ENCODE assay signal across 1 cellular context in the genomic region with DNA sequence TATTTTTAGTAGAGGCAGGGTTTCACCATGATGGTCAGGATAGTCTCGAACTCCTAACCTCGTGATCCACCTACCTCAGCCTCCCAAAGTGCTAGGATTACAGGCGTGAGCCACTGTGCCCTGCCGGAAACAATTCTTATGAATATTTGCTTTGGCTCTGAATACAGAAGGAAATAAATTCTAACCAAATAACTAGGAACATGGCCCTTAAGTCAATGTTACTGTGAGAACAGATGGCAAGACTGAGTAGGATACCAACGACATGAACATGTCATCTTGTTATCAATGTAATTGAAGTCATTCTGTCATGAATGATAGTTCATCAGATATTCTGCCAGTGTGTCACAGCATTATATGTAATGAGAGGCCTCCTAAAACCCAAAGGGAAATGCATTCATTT.
TF ChIP-seq lines count a peak whose summit lies in the region.

No MANE protein-coding gene starts in this region.

TF ChIP-seq in WTC11, 78 proteins besides CTCF, POLR2A, EP300 and RAD21 (continued from another document):
- TF ChIP-seq, protein P1, sequence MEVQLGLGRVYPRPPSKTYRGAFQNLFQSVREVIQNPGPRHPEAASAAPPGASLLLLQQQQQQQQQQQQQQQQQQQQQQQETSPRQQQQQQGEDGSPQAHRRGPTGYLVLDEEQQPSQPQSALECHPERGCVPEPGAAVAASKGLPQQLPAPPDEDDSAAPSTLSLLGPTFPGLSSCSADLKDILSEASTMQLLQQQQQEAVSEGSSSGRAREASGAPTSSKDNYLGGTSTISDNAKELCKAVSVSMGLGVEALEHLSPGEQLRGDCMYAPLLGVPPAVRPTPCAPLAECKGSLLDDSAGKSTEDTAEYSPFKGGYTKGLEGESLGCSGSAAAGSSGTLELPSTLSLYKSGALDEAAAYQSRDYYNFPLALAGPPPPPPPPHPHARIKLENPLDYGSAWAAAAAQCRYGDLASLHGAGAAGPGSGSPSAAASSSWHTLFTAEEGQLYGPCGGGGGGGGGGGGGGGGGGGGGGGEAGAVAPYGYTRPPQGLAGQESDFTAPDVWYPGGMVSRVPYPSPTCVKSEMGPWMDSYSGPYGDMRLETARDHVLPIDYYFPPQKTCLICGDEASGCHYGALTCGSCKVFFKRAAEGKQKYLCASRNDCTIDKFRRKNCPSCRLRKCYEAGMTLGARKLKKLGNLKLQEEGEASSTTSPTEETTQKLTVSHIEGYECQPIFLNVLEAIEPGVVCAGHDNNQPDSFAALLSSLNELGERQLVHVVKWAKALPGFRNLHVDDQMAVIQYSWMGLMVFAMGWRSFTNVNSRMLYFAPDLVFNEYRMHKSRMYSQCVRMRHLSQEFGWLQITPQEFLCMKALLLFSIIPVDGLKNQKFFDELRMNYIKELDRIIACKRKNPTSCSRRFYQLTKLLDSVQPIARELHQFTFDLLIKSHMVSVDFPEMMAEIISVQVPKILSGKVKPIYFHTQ (CRISPR knock-in tag; IDR thresholded peaks at IDR 0.05), result no peak
- no peak for TF ChIP-seq ZNF423 (CRISPR knock-in tag; IDR thresholded peaks at IDR 0.05)
- TF ChIP-seq, protein P2, sequence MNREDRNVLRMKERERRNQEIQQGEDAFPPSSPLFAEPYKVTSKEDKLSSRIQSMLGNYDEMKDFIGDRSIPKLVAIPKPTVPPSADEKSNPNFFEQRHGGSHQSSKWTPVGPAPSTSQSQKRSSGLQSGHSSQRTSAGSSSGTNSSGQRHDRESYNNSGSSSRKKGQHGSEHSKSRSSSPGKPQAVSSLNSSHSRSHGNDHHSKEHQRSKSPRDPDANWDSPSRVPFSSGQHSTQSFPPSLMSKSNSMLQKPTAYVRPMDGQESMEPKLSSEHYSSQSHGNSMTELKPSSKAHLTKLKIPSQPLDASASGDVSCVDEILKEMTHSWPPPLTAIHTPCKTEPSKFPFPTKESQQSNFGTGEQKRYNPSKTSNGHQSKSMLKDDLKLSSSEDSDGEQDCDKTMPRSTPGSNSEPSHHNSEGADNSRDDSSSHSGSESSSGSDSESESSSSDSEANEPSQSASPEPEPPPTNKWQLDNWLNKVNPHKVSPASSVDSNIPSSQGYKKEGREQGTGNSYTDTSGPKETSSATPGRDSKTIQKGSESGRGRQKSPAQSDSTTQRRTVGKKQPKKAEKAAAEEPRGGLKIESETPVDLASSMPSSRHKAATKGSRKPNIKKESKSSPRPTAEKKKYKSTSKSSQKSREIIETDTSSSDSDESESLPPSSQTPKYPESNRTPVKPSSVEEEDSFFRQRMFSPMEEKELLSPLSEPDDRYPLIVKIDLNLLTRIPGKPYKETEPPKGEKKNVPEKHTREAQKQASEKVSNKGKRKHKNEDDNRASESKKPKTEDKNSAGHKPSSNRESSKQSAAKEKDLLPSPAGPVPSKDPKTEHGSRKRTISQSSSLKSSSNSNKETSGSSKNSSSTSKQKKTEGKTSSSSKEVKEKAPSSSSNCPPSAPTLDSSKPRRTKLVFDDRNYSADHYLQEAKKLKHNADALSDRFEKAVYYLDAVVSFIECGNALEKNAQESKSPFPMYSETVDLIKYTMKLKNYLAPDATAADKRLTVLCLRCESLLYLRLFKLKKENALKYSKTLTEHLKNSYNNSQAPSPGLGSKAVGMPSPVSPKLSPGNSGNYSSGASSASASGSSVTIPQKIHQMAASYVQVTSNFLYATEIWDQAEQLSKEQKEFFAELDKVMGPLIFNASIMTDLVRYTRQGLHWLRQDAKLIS (CRISPR knock-in tag; IDR thresholded peaks at IDR 0.05; ENCODE audit: borderline replicate concordance), result no peak
- TF ChIP-seq, protein P3, sequence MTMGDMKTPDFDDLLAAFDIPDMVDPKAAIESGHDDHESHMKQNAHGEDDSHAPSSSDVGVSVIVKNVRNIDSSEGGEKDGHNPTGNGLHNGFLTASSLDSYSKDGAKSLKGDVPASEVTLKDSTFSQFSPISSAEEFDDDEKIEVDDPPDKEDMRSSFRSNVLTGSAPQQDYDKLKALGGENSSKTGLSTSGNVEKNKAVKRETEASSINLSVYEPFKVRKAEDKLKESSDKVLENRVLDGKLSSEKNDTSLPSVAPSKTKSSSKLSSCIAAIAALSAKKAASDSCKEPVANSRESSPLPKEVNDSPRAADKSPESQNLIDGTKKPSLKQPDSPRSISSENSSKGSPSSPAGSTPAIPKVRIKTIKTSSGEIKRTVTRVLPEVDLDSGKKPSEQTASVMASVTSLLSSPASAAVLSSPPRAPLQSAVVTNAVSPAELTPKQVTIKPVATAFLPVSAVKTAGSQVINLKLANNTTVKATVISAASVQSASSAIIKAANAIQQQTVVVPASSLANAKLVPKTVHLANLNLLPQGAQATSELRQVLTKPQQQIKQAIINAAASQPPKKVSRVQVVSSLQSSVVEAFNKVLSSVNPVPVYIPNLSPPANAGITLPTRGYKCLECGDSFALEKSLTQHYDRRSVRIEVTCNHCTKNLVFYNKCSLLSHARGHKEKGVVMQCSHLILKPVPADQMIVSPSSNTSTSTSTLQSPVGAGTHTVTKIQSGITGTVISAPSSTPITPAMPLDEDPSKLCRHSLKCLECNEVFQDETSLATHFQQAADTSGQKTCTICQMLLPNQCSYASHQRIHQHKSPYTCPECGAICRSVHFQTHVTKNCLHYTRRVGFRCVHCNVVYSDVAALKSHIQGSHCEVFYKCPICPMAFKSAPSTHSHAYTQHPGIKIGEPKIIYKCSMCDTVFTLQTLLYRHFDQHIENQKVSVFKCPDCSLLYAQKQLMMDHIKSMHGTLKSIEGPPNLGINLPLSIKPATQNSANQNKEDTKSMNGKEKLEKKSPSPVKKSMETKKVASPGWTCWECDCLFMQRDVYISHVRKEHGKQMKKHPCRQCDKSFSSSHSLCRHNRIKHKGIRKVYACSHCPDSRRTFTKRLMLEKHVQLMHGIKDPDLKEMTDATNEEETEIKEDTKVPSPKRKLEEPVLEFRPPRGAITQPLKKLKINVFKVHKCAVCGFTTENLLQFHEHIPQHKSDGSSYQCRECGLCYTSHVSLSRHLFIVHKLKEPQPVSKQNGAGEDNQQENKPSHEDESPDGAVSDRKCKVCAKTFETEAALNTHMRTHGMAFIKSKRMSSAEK (CRISPR knock-in tag; IDR thresholded peaks at IDR 0.05; ENCODE audit: borderline replicate concordance), result no peak
- TF ChIP-seq, protein P4, sequence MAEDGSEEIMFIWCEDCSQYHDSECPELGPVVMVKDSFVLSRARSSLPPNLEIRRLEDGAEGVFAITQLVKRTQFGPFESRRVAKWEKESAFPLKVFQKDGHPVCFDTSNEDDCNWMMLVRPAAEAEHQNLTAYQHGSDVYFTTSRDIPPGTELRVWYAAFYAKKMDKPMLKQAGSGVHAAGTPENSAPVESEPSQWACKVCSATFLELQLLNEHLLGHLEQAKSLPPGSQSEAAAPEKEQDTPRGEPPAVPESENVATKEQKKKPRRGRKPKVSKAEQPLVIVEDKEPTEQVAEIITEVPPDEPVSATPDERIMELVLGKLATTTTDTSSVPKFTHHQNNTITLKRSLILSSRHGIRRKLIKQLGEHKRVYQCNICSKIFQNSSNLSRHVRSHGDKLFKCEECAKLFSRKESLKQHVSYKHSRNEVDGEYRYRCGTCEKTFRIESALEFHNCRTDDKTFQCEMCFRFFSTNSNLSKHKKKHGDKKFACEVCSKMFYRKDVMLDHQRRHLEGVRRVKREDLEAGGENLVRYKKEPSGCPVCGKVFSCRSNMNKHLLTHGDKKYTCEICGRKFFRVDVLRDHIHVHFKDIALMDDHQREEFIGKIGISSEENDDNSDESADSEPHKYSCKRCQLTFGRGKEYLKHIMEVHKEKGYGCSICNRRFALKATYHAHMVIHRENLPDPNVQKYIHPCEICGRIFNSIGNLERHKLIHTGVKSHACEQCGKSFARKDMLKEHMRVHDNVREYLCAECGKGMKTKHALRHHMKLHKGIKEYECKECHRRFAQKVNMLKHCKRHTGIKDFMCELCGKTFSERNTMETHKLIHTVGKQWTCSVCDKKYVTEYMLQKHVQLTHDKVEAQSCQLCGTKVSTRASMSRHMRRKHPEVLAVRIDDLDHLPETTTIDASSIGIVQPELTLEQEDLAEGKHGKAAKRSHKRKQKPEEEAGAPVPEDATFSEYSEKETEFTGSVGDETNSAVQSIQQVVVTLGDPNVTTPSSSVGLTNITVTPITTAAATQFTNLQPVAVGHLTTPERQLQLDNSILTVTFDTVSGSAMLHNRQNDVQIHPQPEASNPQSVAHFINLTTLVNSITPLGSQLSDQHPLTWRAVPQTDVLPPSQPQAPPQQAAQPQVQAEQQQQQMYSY (CRISPR knock-in tag; IDR thresholded peaks at IDR 0.05), result no peak
- TF ChIP-seq, protein P5, sequence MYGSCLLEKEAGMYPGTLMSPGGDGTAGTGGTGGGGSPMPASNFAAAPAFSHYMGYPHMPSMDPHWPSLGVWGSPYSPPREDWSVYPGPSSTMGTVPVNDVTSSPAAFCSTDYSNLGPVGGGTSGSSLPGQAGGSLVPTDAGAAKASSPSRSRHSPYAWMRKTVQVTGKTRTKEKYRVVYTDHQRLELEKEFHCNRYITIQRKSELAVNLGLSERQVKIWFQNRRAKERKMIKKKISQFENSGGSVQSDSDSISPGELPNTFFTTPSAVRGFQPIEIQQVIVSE (CRISPR knock-in tag; IDR thresholded peaks at IDR 0.05; ENCODE audit: borderline replicate concordance), result no peak
TF ChIP-seq in WTC11: peak in this region for 0.
